8 cellular contexts compared by ENCODE assay signal in genomic region chr5:177982072-177982727, GRCh38. TPM values are rescaled to one million over a fixed set of nuclear protein-coding genes. Genes with fewer than 3 reads are reported as not detected.
DNase-seq lines count a peak whose midpoint lies in the region; TF ChIP-seq lines count a peak whose summit lies in the region.

No MANE protein-coding gene starts in this region.

- DNase-seq in NCI-H748 (lab: John Stamatoyannopoulos, UW; ENCODE audit: unreplicated experiment) = peak; percentile 31
- DNase-seq in NCI-H748 treated with DMSO at 0.1 percent for 48 hours (lab: John Stamatoyannopoulos, UW) = no peak
- peak; percentile 71 for DNase-seq in RPMI8226
- DNase-seq in fibroblast of villous mesenchyme (ENCODE audit: low read depth) = no peak
- peak; percentile 8 to 34 (median 30) for DNase-seq in stimulated activated CD4-positive, alpha-beta T cell treated with anti-CD3 and anti-CD28 coated beads, TNF-alpha, amount 100 ng/mL, for 48 hours (ENCODE audit: low read depth in 3 of 3)
- no peak for DNase-seq in NOMO-1 (lab: John Stamatoyannopoulos, UW; ENCODE audit: unreplicated experiment in 2 of 2)
- DNase-seq in kidney tubule cell (ENCODE audit: low spot score) = no peak
- DNase-seq in nucleus accumbens (lab: John Stamatoyannopoulos, UW) = no peak

- no peak overlapping the region for H3K4me3 ChIP-seq in fibroblast of villous mesenchyme (ENCODE audit: low read depth, low read length)

- peak; percentile 13 for TF ChIP-seq CTCF in fibroblast of villous mesenchyme (IDR thresholded peaks at IDR 0.05; ENCODE audit: insufficient read depth, low read depth, low read length)

RNA-seq across cellular contexts. Expression of gene PROP1, which starts 13.8 kb away (rescaled TPM):
- not detected in 2 replicates for total RNA-seq in fibroblast of villous mesenchyme

Comparison
In these comparisons a context has a peak if more than half of its experiments do, and no peak if none do; other contexts are left out.
1. DNase-seq: peak in NCI-H748 (single experiment), RPMI8226 (single experiment) and stimulated activated CD4-positive, alpha-beta T cell treated with anti-CD3 and anti-CD28 coated beads, TNF-alpha, amount 100 ng/mL, for 48 hours (3 of 3); none in NCI-H748 treated with DMSO at 0.1 percent for 48 hours (single experiment), fibroblast of villous mesenchyme (single experiment), NOMO-1 (0 of 2), kidney tubule cell (single experiment) and nucleus accumbens (0 of 56).